ENCODE assay signal across 20 cellular contexts in genomic region chr1:153588482-153588881, GRCh38. TPM values are rescaled to one million over a fixed set of nuclear protein-coding genes. Genes with fewer than 3 reads are reported as not detected.
A peak's percentile ranks its signal among the peaks of the same experiment; 100 is the strongest.
DNase-seq lines count a peak whose midpoint lies in the region; ATAC-seq, FAIRE-seq and TF ChIP-seq lines count a peak whose summit lies in the region.
"Had no signal": no experiment of that assay in that cellular context is flagged by ENCODE, and none has a peak within 500 bp of the region (broad histone marks: within the 10 kb centered on the region; RNA-seq: fewer than 3 reads in every experiment).

No MANE protein-coding gene starts in this region.

- peaks cover 7% of the 10 kb centered on the region for H3K27me3 Mint-ChIP-seq in activated T-cell treated with anti-CD3 and anti-CD28 coated beads, Interleukin-2, amount 50 U/mL, for 72 hours (ENCODE audit: low read depth)

- dilution Hi-C loops in IMR-90 (cut with HindIII; ENCODE audit: low sequenced_read_pairs, unreplicated experiment) = no loop called here

- H3K18ac ChIP-seq in IMR-90 (ENCODE audit: low read depth, low read length) = no peak overlapping the region

- TF ChIP-seq CTCF in IMR-90 (conservative IDR thresholded peaks at IDR 0.05; ENCODE audit: low read depth, low read length) = no peak

- intact Hi-C loops in IMR-90 (cut with micrococcal nuclease) = no loop called here

- no peak overlapping the region for H3K14ac ChIP-seq in IMR-90 (replicated peaks; ENCODE audit: low read depth, low read length)

- no peak for ATAC-seq in activated T-cell treated with anti-CD3 and anti-CD28 coated beads, Interleukin-2, amount 50 U/mL, for 72 hours (replicated peaks in 1 of 2)
- peak; percentile 70 for ATAC-seq in IMR-90 (ENCODE audit: low read depth)
- ATAC-seq: A549, GM12878 had no signal

- H3K36me3 ChIP-seq in IMR-90 (ENCODE audit: control insufficient read depth, insufficient read depth, low read length) = no peaks in the 10 kb centered on the region

- no peak overlapping the region for H2BK20ac ChIP-seq in IMR-90 (ENCODE audit: low read depth, low read length)

- H3K9me1 ChIP-seq in IMR-90 (ENCODE audit: insufficient read depth, low read length) = no peaks in the 10 kb centered on the region

- no peaks in the 10 kb centered on the region for H3K9me3 ChIP-seq in IMR-90 (ENCODE audit: control insufficient read depth, insufficient read depth, low read length)
- H3K9me3 ChIP-seq: A549 had no signal

- H2BK15ac ChIP-seq in IMR-90 (ENCODE audit: low read depth, low read length) = no peak overlapping the region

- H3K4me3 ChIP-seq in IMR-90 (ENCODE audit: insufficient read depth, low read depth, low read length) = no peak overlapping the region
- H3K4me3 ChIP-seq: A549, GM12878 had no signal

- no peaks in the 10 kb centered on the region for H3K36me3 Mint-ChIP-seq in activated T-cell treated with anti-CD3 and anti-CD28 coated beads, Interleukin-2, amount 50 U/mL, for 72 hours (ENCODE audit: insufficient read depth in 2 of 2)
- H3K36me3 Mint-ChIP-seq: CD14-positive monocyte; CD4-positive, alpha-beta memory T cell had no signal

- no peaks in the 10 kb centered on the region for H3K4me1 Mint-ChIP-seq in activated T-cell treated with anti-CD3 and anti-CD28 coated beads, Interleukin-2, amount 50 U/mL, for 72 hours (ENCODE audit: low read depth)
- H3K4me1 Mint-ChIP-seq: CD4-positive, alpha-beta memory T cell had no signal

- DNase-seq in activated T-cell treated with anti-CD3 and anti-CD28 coated beads, Interleukin-2, amount 50 U/mL, for 72 hours = no peak
- DNase-seq in activated T-cell treated with anti-CD3 and anti-CD28 coated beads, Interleukin-2, amount 50 U/mL, for 1 hour = no peak
- DNase-seq in IMR-90 (peak; percentile 47), NCI-H2196 (lab: John Stamatoyannopoulos, UW; ENCODE audit: unreplicated experiment) (no peak), kidney tubule cell (ENCODE audit: low spot score) (no peak)
- no peak for DNase-seq in central memory CD4-positive, alpha-beta T cell
- DNase-seq: AML-193; Calu3; CD4-positive, alpha-beta memory T cell; DND-41; EL; H9 had no signal

- H2BK5ac ChIP-seq in IMR-90 (ENCODE audit: low read depth, low read length, poor library complexity, severe bottlenecking) = no peak overlapping the region

- CTCF ChIA-PET in IMR-90 (lab: Yijun Ruan, JAX) = interaction anchor here (0.9 kb wide), 1 partner anchor 11 kb away, joined by 3 read pairs; no protein-coding TSS in a partner anchor

- POLR2A ChIA-PET in IMR-90 (lab: Charles Lee; ENCODE audit: unreplicated experiment) = interaction anchor here (0.6 kb wide), 1 partner anchor 46 kb away, joined by 3 read pairs; no protein-coding TSS in a partner anchor

- no peak overlapping the region for H3K4me2 ChIP-seq in IMR-90 (ENCODE audit: low read depth, low read length)
- H3K4me2 ChIP-seq: A549 had no signal

- H2AFZ ChIP-seq in IMR-90 (replicated peaks; ENCODE audit: low read length, poor library complexity) = no peak overlapping the region

- TF ChIP-seq POLR2A in IMR-90 (IDR thresholded peaks at IDR 0.05; ENCODE audit: low read depth, low read length) = no peak

- H3K4me3 Mint-ChIP-seq in activated T-cell treated with anti-CD3 and anti-CD28 coated beads, Interleukin-2, amount 50 U/mL, for 72 hours = no peak overlapping the region
- H3K4me3 Mint-ChIP-seq: CD14-positive monocyte; CD4-positive, alpha-beta memory T cell; H9 had no signal

- peak; percentile 82 for FAIRE-seq in endometrium (lab: Jason Lieb, UNC)
- FAIRE-seq: A549, GM12878, H1 had no signal

- no peaks in the 10 kb centered on the region for H3K79me1 ChIP-seq in IMR-90 (ENCODE audit: low read depth in 1 of 2, low read length in 2 of 2)

- H2AK5ac ChIP-seq in IMR-90 (ENCODE audit: low read depth, low read length) = no peak overlapping the region

- no peak overlapping the region for H3K56ac ChIP-seq in IMR-90 (ENCODE audit: extremely low read depth, insufficient read depth, low read length)

- no peak for TF ChIP-seq RAD21 in IMR-90 (IDR thresholded peaks at IDR 0.05; ENCODE audit: low read length)

- H2BK120ac ChIP-seq in IMR-90 (ENCODE audit: low read depth, low read length) = no peak overlapping the region

- no peak overlapping the region for H4K91ac ChIP-seq in IMR-90 (ENCODE audit: insufficient read depth, low read depth, low read length)

- WGBS in IMR-90 (ENCODE audit: extremely low coverage in 2 of 2, insufficient read length in 1 of 2), 2 experiments = no CpG with 5 or more reads among the region's 2 CpGs

- H3K4ac ChIP-seq in IMR-90 (ENCODE audit: low read depth, low read length) = no peak overlapping the region

- H3K27ac Mint-ChIP-seq in activated T-cell treated with anti-CD3 and anti-CD28 coated beads, Interleukin-2, amount 50 U/mL, for 72 hours = peak overlapping the region; percentile 2
- H3K27ac Mint-ChIP-seq: CD4-positive, alpha-beta memory T cell; H9 had no signal

- H4K8ac ChIP-seq in IMR-90 (ENCODE audit: low read depth in 2 of 2, low read length in 2 of 2) = no peak overlapping the region

- in situ Hi-C loops in IMR-90 (cut with MboI; ENCODE audit: low sequenced_read_pairs) = no loop called here

- no peak overlapping the region for H2AK9ac ChIP-seq in IMR-90 (replicated peaks; ENCODE audit: low read depth, low read length, poor library complexity)

- no peak overlapping the region for H4K5ac ChIP-seq in IMR-90 (ENCODE audit: low read depth, low read length)

- no peak overlapping the region for H3K9ac ChIP-seq in IMR-90 (ENCODE audit: low read depth, low read length)

- BruUV-seq in IMR-90 (replicated peaks; lab: Mats Ljungman, UMichigan) = no TSS peak

- H3K23ac ChIP-seq in IMR-90 (ENCODE audit: low read depth, low read length) = no peak overlapping the region

- no peaks in the 10 kb centered on the region for H3K27me3 ChIP-seq in IMR-90 (ENCODE audit: control insufficient read depth, insufficient read depth, low read length)

- no peak overlapping the region for H3K27ac ChIP-seq in IMR-90 (ENCODE audit: insufficient read depth, low read length)
- H3K27ac ChIP-seq: 22Rv1, A549, HL-60 had no signal

- H4K20me1 ChIP-seq in IMR-90 (ENCODE audit: insufficient read depth, low read length) = no peaks in the 10 kb centered on the region

- H3K4me1 ChIP-seq in IMR-90 (ENCODE audit: control insufficient read depth, insufficient read depth, low read length) = peaks cover 3% of the 10 kb centered on the region; the same call in 1 of the 2 replicates

- no peaks in the 10 kb centered on the region for H3K9me3 Mint-ChIP-seq in activated T-cell treated with anti-CD3 and anti-CD28 coated beads, Interleukin-2, amount 50 U/mL, for 72 hours
- H3K9me3 Mint-ChIP-seq: CD4-positive, alpha-beta memory T cell; H9 had no signal

TF ChIP-seq in IMR-90, 13 proteins besides CTCF, POLR2A, EP300 and RAD21:
- TF ChIP-seq CEBPB (IDR thresholded peaks at IDR 0.05; ENCODE audit: low read depth, low read length) = no peak
- no peak for TF ChIP-seq NFE2L2 (IDR thresholded peaks at IDR 0.05; ENCODE audit: low read depth, low read length)
TF ChIP-seq in IMR-90: peak in this region for 0.

RNA-seq across cellular contexts. Expression of gene S100A2, which starts 22.8 kb away (rescaled TPM):
- 1 to 10 TPM; 1.7 to 5.0 TPM for total RNA-seq in activated T-cell treated with anti-CD3 and anti-CD28 coated beads, Interleukin-2, amount 50 U/mL, for 72 hours
- 3.6 and 4.4 TPM in 2 replicates for total RNA-seq in IMR-90 (2012; rRNA removed)
- polyA plus RNA-seq in IMR-90 (2012; rRNA removed) = 7.9 and 9.5 TPM in 2 replicates
- polyA plus RNA-seq in IMR-90 (2012; cell fraction: cytosol; rRNA removed) = 6.2 and 11.3 TPM in 2 replicates
- polyA plus RNA-seq in IMR-90 (2012; cell fraction: nucleus; rRNA removed; ENCODE audit: low replicate concordance) = 5.1 TPM in 2 replicates
- total RNA-seq: H1 had no signal
- polyA plus RNA-seq: CD14-positive monocyte had no signal

RNA-seq across cellular contexts. Expression of gene S100A16, which starts 24.5 kb away (rescaled TPM):
- not detected for total RNA-seq in activated T-cell treated with anti-CD3 and anti-CD28 coated beads, Interleukin-2, amount 50 U/mL, for 72 hours
- total RNA-seq in IMR-90 (2012; rRNA removed) = 201 and 226 TPM in 2 replicates
- polyA plus RNA-seq in IMR-90 (2012; rRNA removed) = 515 and 543 TPM in 2 replicates
- polyA plus RNA-seq in IMR-90 (2012; cell fraction: cytosol; rRNA removed) = 348 and 533 TPM in 2 replicates
- polyA plus RNA-seq in IMR-90 (2012; cell fraction: nucleus; rRNA removed; ENCODE audit: low replicate concordance) = 129 and 138 TPM in 2 replicates
- total RNA-seq: CD4-positive, alpha-beta memory T cell had no signal
- polyA plus RNA-seq: CD14-positive monocyte; CD4-positive, alpha-beta memory T cell had no signal

RNA-seq across cellular contexts. Expression of gene S100A14, which starts 27.6 kb away (rescaled TPM):
- 1 to 10 TPM in 1 of 2 donors, under 1 TPM in 1; 0.26 to 1.4 TPM for total RNA-seq in activated T-cell treated with anti-CD3 and anti-CD28 coated beads, Interleukin-2, amount 50 U/mL, for 72 hours
- total RNA-seq in IMR-90 (2012; rRNA removed) = not detected in 2 replicates
- 0.10 and 0.14 TPM in 2 replicates for polyA plus RNA-seq in IMR-90 (2012; rRNA removed)
- 0.13 and 0.16 TPM in 2 replicates for polyA plus RNA-seq in IMR-90 (2012; cell fraction: cytosol; rRNA removed)
- 0.22 and 0.63 TPM in 2 replicates for polyA plus RNA-seq in IMR-90 (2012; cell fraction: nucleus; rRNA removed; ENCODE audit: low replicate concordance)
- total RNA-seq: CD4-positive, alpha-beta memory T cell had no signal
- polyA plus RNA-seq: BJ; CD14-positive monocyte; CD4-positive, alpha-beta memory T cell had no signal

RNA-seq across cellular contexts. Expression of gene S100A13, which starts 38.8 kb away (rescaled TPM):
- total RNA-seq in activated T-cell treated with anti-CD3 and anti-CD28 coated beads, Interleukin-2, amount 50 U/mL, for 72 hours = 10 to 100 TPM; 13.5 to 16.4 TPM
- 122 and 225 TPM in 2 replicates for total RNA-seq in IMR-90 (2012; rRNA removed)
- 468 and 529 TPM in 2 replicates for polyA plus RNA-seq in IMR-90 (2012; rRNA removed)
- polyA plus RNA-seq in IMR-90 (2012; cell fraction: cytosol; rRNA removed) = 242 and 504 TPM in 2 replicates
- polyA plus RNA-seq in IMR-90 (2012; cell fraction: nucleus; rRNA removed; ENCODE audit: low replicate concordance) = 112 and 221 TPM in 2 replicates

RNA-seq across cellular contexts. Expression of gene S100A3, which starts 39.4 kb away (rescaled TPM):
- total RNA-seq in activated T-cell treated with anti-CD3 and anti-CD28 coated beads, Interleukin-2, amount 50 U/mL, for 72 hours = not detected
- 1.4 and 2.9 TPM in 2 replicates for total RNA-seq in IMR-90 (2012; rRNA removed)
- polyA plus RNA-seq in IMR-90 (2012; rRNA removed) = 4.5 and 6.2 TPM in 2 replicates
- polyA plus RNA-seq in IMR-90 (2012; cell fraction: cytosol; rRNA removed) = 5.1 and 8.9 TPM in 2 replicates
- polyA plus RNA-seq in IMR-90 (2012; cell fraction: nucleus; rRNA removed; ENCODE audit: low replicate concordance) = 3.3 and 5.1 TPM in 2 replicates
- total RNA-seq: Calu3; CD4-positive, alpha-beta memory T cell; GM12878; H9 had no signal
- polyA plus RNA-seq: CD4-positive, alpha-beta memory T cell had no signal

Comparison
In these comparisons a context has a peak if more than half of its experiments do, and no peak if none do; other contexts are left out.
1. RNA of gene S100A16, which starts 24.5 kb away (total RNA-seq): 201 to 226 TPM in IMR-90; not detected in activated T-cell treated with anti-CD3 and anti-CD28 coated beads, Interleukin-2, amount 50 U/mL, for 72 hours; every median in the first group is over 100 times any median in the second.